Comparison of ENCODE assay signal across 1 cellular context in genomic region chr17:44947461-44948314, GRCh38.
A peak's percentile ranks its signal among the peaks of the same experiment; 100 is the strongest.
TF ChIP-seq lines count a peak whose summit lies in the region.

KIF18B (minus strand) TSS chr17:44947773; CDS start chr17:44936344, 11,429 bp downstream.

TF ChIP-seq in GM12878, 131 proteins besides CTCF, POLR2A, EP300 and RAD21 (continued from another document and continues in another):
- 0 out of 2 replicates have a peak, but pooled peaks have one; percentile 38 for TF ChIP-seq RELB (IDR thresholded peaks at IDR 0.05; ENCODE audit: low read depth)
- no peak for TF ChIP-seq ZNF217 (IDR thresholded peaks at IDR 0.05)
- TF ChIP-seq IKZF2 (IDR thresholded peaks at IDR 0.05), result peak in 1 of 2 experiments; percentile 29; a peak in 1 of 4 replicates
- TF ChIP-seq HCFC1 (IDR thresholded peaks at IDR 0.05; ENCODE audit: low read length), result 0 out of 2 replicates have a peak, but pooled peaks have one; percentile 14
- TF ChIP-seq CBX3 (IDR thresholded peaks at IDR 0.05; ENCODE audit: borderline replicate concordance, low read depth), result no peak
- peak; percentile 90 for TF ChIP-seq MLLT1 (IDR thresholded peaks at IDR 0.05)
- no peak for TF ChIP-seq ZNF24 (IDR thresholded peaks at IDR 0.05)
- peak; percentile 76; the same call in 1 of the 2 replicates for TF ChIP-seq MAX (IDR thresholded peaks at IDR 0.05; ENCODE audit: low read depth, low read length)
- TF ChIP-seq KDM1A (IDR thresholded peaks at IDR 0.05; ENCODE audit: borderline replicate concordance), result no peak
- no peak for TF ChIP-seq TARDBP (IDR thresholded peaks at IDR 0.05; ENCODE audit: borderline replicate concordance)
- no peak for TF ChIP-seq RAD51 (IDR thresholded peaks at IDR 0.05)
- no peak for TF ChIP-seq CHD4 (IDR thresholded peaks at IDR 0.05)
- TF ChIP-seq MXI1 (IDR thresholded peaks at IDR 0.05; ENCODE audit: low read depth, low read length), result peak; percentile 96
- peak; percentile 40 to 47; a peak in 2 of 4 replicates for TF ChIP-seq SRF (IDR thresholded peaks at IDR 0.05; ENCODE audit: low read depth in 2 of 2, low read length in 2 of 2)
- peak; percentile 42; the same call in 1 of the 2 replicates for TF ChIP-seq REST (IDR thresholded peaks at IDR 0.05; ENCODE audit: low read depth, low read length)
- TF ChIP-seq SMARCA5 (IDR thresholded peaks at IDR 0.05), result no peak
- no peak for TF ChIP-seq USF2 (IDR thresholded peaks at IDR 0.05; ENCODE audit: borderline replicate concordance, low read depth, low read length)
- no peak for TF ChIP-seq SREBF1 (IDR thresholded peaks at IDR 0.05; ENCODE audit: low read length)
- no peak for TF ChIP-seq STAT3 (IDR thresholded peaks at IDR 0.05; ENCODE audit: low read depth, low read length)
- peak; percentile 96 for TF ChIP-seq PML (IDR thresholded peaks at IDR 0.05; ENCODE audit: low read length)
- no peak for TF ChIP-seq PRDM15 (CRISPR knock-in tag; IDR thresholded peaks at IDR 0.05)
- no peak for TF ChIP-seq ZSCAN29 (IDR thresholded peaks at IDR 0.05)
- TF ChIP-seq STAT1 (conservative IDR thresholded peaks at IDR 0.05), result 0 out of 2 replicates have a peak, but pooled peaks have one; percentile 24
- TF ChIP-seq ETV6 (conservative IDR thresholded peaks at IDR 0.05 in 1 of 2, IDR thresholded peaks at IDR 0.05 in 1 of 2; ENCODE audit: borderline replicate concordance in 1 of 2, low read depth in 1 of 2), result peak in 1 of 2 experiments; percentile 43; a peak in 1 of 4 replicates
- TF ChIP-seq IRF4 (IDR thresholded peaks at IDR 0.05; ENCODE audit: low read depth, low read length), result no peak
- no peak for TF ChIP-seq IRF5 (IDR thresholded peaks at IDR 0.05; ENCODE audit: borderline replicate concordance)
- no peak for TF ChIP-seq NR2C2 (IDR thresholded peaks at IDR 0.05; ENCODE audit: borderline replicate concordance, control insufficient read depth, insufficient read length, low read depth)
- TF ChIP-seq ATF3 (IDR thresholded peaks at IDR 0.05; ENCODE audit: borderline replicate concordance, extremely low read depth, low read depth, low read length), result no peak
- TF ChIP-seq GABPA (IDR thresholded peaks at IDR 0.05; ENCODE audit: low read depth), result peak; percentile 85
- no peak for TF ChIP-seq YY1 (IDR thresholded peaks at IDR 0.05; ENCODE audit: low read depth, low read length)
- no peak for TF ChIP-seq BCL3 (IDR thresholded peaks at IDR 0.05; ENCODE audit: borderline replicate concordance, insufficient read depth, low read depth, low read length, poor library complexity, severe bottlenecking)
- TF ChIP-seq ATF2 (IDR thresholded peaks at IDR 0.05; ENCODE audit: low read length), result no peak
- no peak for TF ChIP-seq TCF7 (IDR thresholded peaks at IDR 0.05; ENCODE audit: borderline replicate concordance)
- TF ChIP-seq CBFB (IDR thresholded peaks at IDR 0.05; ENCODE audit: low read depth), result 0 out of 2 replicates have a peak, but pooled peaks have one; percentile 72
- peak; percentile 65; the same call in 1 of the 2 replicates for TF ChIP-seq ELK1 (IDR thresholded peaks at IDR 0.05; ENCODE audit: low read depth, low read length)
- TF ChIP-seq FOS (IDR thresholded peaks at IDR 0.05; ENCODE audit: borderline replicate concordance, extremely low read depth, insufficient read length), result peak; percentile 62
- no peak; the same call in 1 of the 3 replicates for TF ChIP-seq POU2F2 (IDR thresholded peaks at IDR 0.05; ENCODE audit: borderline replicate concordance, low read depth, low read length)
- no peak for TF ChIP-seq CBX5 (IDR thresholded peaks at IDR 0.05; ENCODE audit: low read depth)
- TF ChIP-seq NKRF (conservative IDR thresholded peaks at IDR 0.05), result peak; percentile 100
- TF ChIP-seq RFX5 (IDR thresholded peaks at IDR 0.05; ENCODE audit: low read depth, low read length), result no peak
